15 cellular contexts compared by ENCODE assay signal in the genomic region with DNA sequence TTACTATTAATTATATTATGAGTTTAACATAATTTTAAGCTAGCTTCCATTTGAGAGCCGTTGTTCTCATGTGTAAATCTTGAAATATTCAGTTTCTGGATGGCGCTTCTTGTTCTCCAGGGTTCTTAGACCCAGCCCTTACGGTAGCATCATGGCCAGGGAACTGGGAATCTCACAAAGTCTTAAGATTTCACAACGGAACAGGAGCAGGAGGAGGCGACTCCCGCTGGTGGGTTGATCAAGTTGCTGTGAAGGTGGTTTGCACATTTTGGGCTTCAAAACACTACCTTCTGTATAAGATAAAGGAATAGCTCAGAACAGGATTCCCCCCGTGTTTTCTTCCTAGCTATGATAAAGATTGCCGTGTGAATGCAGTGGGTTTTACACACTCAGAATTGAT. TPM values are rescaled to one million over a fixed set of nuclear protein-coding genes. Genes with fewer than 3 reads are reported as not detected.
DNase-seq lines count a peak whose midpoint lies in the region; TF ChIP-seq lines count a peak whose summit lies in the region.
"Had no signal": no experiment of that assay in that cellular context is flagged by ENCODE, and none has a peak within 500 bp of the region (broad histone marks: within the 10 kb centered on the region; RNA-seq: fewer than 3 reads in every experiment).

No MANE protein-coding gene starts in this region.

- H3F3A ChIP-seq in PC-9 (ENCODE audit: insufficient read depth, low read depth) = peaks cover 16% of the 10 kb centered on the region

- H3K4me1 ChIP-seq in PC-9 (replicated peaks; ENCODE audit: insufficient read depth) = peaks cover 23% of the 10 kb centered on the region
- peaks cover 10% of the 10 kb centered on the region for H3K4me1 ChIP-seq in fibroblast of lung (ENCODE audit: control insufficient read depth, extremely low read depth, insufficient read depth, low read length)
- peaks cover 14% of the 10 kb centered on the region for H3K4me1 ChIP-seq in prostate gland (replicated peaks)

- no TSS peak for BruUV-seq in PC-9 (replicated peaks; lab: Mats Ljungman, UMichigan)

- H3K9ac ChIP-seq in fibroblast of lung (ENCODE audit: insufficient read depth, low read length) = no peak overlapping the region
- H3K9ac ChIP-seq: KMS-11 had no signal

- H4K20me1 ChIP-seq in PC-9 (ENCODE audit: insufficient read depth) (peaks cover 68% of the 10 kb centered on the region), fibroblast of lung (ENCODE audit: control insufficient read depth, extremely low read depth, insufficient read depth, low read length) (peaks cover 2% of the 10 kb centered on the region)

- 0 out of 2 replicates have a peak overlapping the region, but pooled peaks have one; percentile 100 for H3K4me2 ChIP-seq in PC-9
- H3K4me2 ChIP-seq in fibroblast of lung (ENCODE audit: extremely low read depth, insufficient read depth, low read length) = no peak overlapping the region
- H3K4me2 ChIP-seq: KMS-11 had no signal

- H3K36me3 ChIP-seq in PC-9 (ENCODE audit: low read depth) (peaks cover 13% of the 10 kb centered on the region; the same call in 1 of the 2 replicates), fibroblast of lung (ENCODE audit: control insufficient read depth, insufficient read depth, low read length) (peaks cover 3% of the 10 kb centered on the region), prostate gland (peaks cover 0 to 3% of the 10 kb centered on the region in 2 donors)

- DNase-seq in AG04450 (ENCODE audit: low read depth, low spot score) (no peak), PC-9 (no peak), fibroblast of lung (ENCODE audit: low read depth in 2 of 2) (peak in 1 of 2 donors; percentile 22), prostate gland (ENCODE audit: low spot score) (no peak), iPS-NIHi7 (ENCODE audit: extremely low spot score) (no peak), OCI-M1 (lab: John Stamatoyannopoulos, UW) (no peak), GM10266 (ENCODE audit: extremely low spot score) (no peak), H4 (ENCODE audit: low spot score) (no peak)
- DNase-seq: activated CD4-positive, alpha-beta memory T cell treated with anti-CD3 and anti-CD28 coated beads, Interleukin-2, amount 10 ng/mL, durations not matched to agents 7 days and 5 days; activated T-cell treated with anti-CD3 and anti-CD28 coated beads, Interleukin-2, amount 50 U/mL, for 48 hours; central memory CD4-positive, alpha-beta T cell; effector memory CD4-positive, alpha-beta T cell; NCI-H1417 had no signal

- no peak overlapping the region for H3K27ac ChIP-seq in AG04450 (ENCODE audit: low read depth, low read length)
- no peak overlapping the region for H3K27ac ChIP-seq in PC-9
- H3K27ac ChIP-seq in fibroblast of lung (ENCODE audit: insufficient read depth, low read length) = peak overlapping the region; percentile 93
- peak overlapping the region; percentile 86 to 90 for H3K27ac ChIP-seq in prostate gland
- H3K27ac ChIP-seq: HL-60, KMS-11 had no signal

- H3K9me3 ChIP-seq in AG04450 (ENCODE audit: control insufficient read depth, insufficient read depth, low read length) (peaks cover 5% of the 10 kb centered on the region), PC-9 (ENCODE audit: insufficient read depth, low read depth) (no peaks in the 10 kb centered on the region; the same call in 1 of the 2 replicates), fibroblast of lung (ENCODE audit: control insufficient read depth, insufficient read depth, low read depth, low read length) (no peaks in the 10 kb centered on the region), prostate gland (no peaks in the 10 kb centered on the region)

- H2AFZ ChIP-seq in PC-9 (no peak overlapping the region), fibroblast of lung (ENCODE audit: low read length) (no peak overlapping the region)

- intact Hi-C loops in PC-9 (cut with micrococcal nuclease; ENCODE audit: unreplicated experiment) (no loop called here), prostate gland (cut with DNase I) (loop anchor here (5.0 kb wide), 2 partner anchors 56 to 94 kb away; partner anchors contain the start of genes ING1 and RAB20)

- WGBS in prostate gland = 69% methylated on average over 8 of the region's 8 CpGs

- POLR2A ChIA-PET in AG04450 (lab: Yijun Ruan, JAX) = no interaction called here
- POLR2A ChIA-PET in PC-9 (lab: Charles Lee; ENCODE audit: unreplicated experiment) = no interaction called here

- H3K9me2 ChIP-seq in PC-9 (ENCODE audit: insufficient read depth) = no peaks in the 10 kb centered on the region

- H3K4me3 ChIP-seq in AG04450 (ENCODE audit: low read depth, low read length) = no peak overlapping the region
- no peak overlapping the region for H3K4me3 ChIP-seq in PC-9
- no peak overlapping the region for H3K4me3 ChIP-seq in fibroblast of lung (replicated peaks in 1 of 4; ENCODE audit: control extremely low read depth in 1 of 4, insufficient read depth in 1 of 4, low read depth in 3 of 4, low read length in 4 of 4)
- no peak overlapping the region for H3K4me3 ChIP-seq in prostate gland

- TF ChIP-seq CTCF in AG04450 (IDR thresholded peaks at IDR 0.05; ENCODE audit: low read depth, low read length) = peak; percentile 61
- TF ChIP-seq CTCF in PC-9 (conservative IDR thresholded peaks at IDR 0.05) = no peak
- TF ChIP-seq CTCF in fibroblast of lung (conservative IDR thresholded peaks at IDR 0.05 in 1 of 2, IDR thresholded peaks at IDR 0.05 in 1 of 2; ENCODE audit: low read depth in 1 of 2, low read length in 2 of 2) = no peak
- TF ChIP-seq CTCF in prostate gland (IDR thresholded peaks at IDR 0.05) = no peak
- TF ChIP-seq CTCF in GM10266 (IDR thresholded peaks at IDR 0.05; ENCODE audit: control insufficient read depth, insufficient read depth, low read depth, missing control alignments) = no peak

- H3K27me3 ChIP-seq in AG04450 (ENCODE audit: control insufficient read depth, insufficient read depth, low read length) (no peaks in the 10 kb centered on the region), PC-9 (ENCODE audit: insufficient read depth, low read depth) (no peaks in the 10 kb centered on the region), fibroblast of lung (ENCODE audit: control insufficient read depth, insufficient read depth, low read length) (no peaks in the 10 kb centered on the region), prostate gland (replicated peaks; ENCODE audit: insufficient read depth) (no peaks in the 10 kb centered on the region)

- H3K79me2 ChIP-seq in PC-9 (ENCODE audit: low read depth) = peaks cover 77% of the 10 kb centered on the region
- H3K79me2 ChIP-seq in fibroblast of lung (ENCODE audit: control insufficient read depth, insufficient read depth, low read length) = peaks cover 76% of the 10 kb centered on the region

- no peak for TF ChIP-seq POLR2A in prostate gland (IDR thresholded peaks at IDR 0.05)

- CTCF ChIA-PET in AG04450 (lab: Charles Lee) (interaction anchor here (0.5 to 3.0 kb wide), 10 partner anchors 12 to 250 kb away, joined by 3 to 19 read pairs (median 4); no protein-coding TSS in a partner anchor), PC-9 (lab: Charles Lee) (interaction anchor here (0.6 kb wide), 1 partner anchor 773 kb away, joined by 3 read pairs; no protein-coding TSS in a partner anchor)

RNA-seq across cellular contexts. Expression of gene NAXD, which starts 2.8 kb away (rescaled TPM):
- polyA plus RNA-seq in AG04450 (2011; rRNA removed) = 33.3 and 35.0 TPM in 2 replicates
- polyA minus RNA-seq in AG04450 (2011; rRNA and poly(A)+ RNA removed) = 17.8 and 24.8 TPM in 2 replicates
- total RNA-seq in PC-9 (2021) = 30.2 and 35.2 TPM in 2 replicates
- 22.3 and 34.0 TPM in 2 replicates for total RNA-seq in fibroblast of lung
- polyA plus RNA-seq in fibroblast of lung = 22.4 and 22.8 TPM in 2 replicates
- polyA plus RNA-seq in fibroblast of lung (2012) = 19.8 and 20.7 TPM in 2 replicates
- 14.5 and 23.8 TPM in 2 replicates for polyA minus RNA-seq in fibroblast of lung (ENCODE audit: low replicate concordance)
- total RNA-seq in prostate gland = 10 to 100 TPM; 36.2 to 71.6 TPM
- 10.0 and 10.1 TPM in 2 replicates for total RNA-seq in H4 (2014; rRNA removed; shearing (Covaris generic))

RNA-seq across cellular contexts. Expression of gene RAB20, which starts 56.6 kb away (rescaled TPM):
- polyA plus RNA-seq in AG04450 (2011; rRNA removed) (1.9 and 2.2 TPM in 2 replicates), fibroblast of lung (1.3 and 4.3 TPM in 2 replicates)
- polyA minus RNA-seq in AG04450 (2011; rRNA and poly(A)+ RNA removed) = 0.78 and 1.2 TPM in 2 replicates
- total RNA-seq in PC-9 (2021) (31.9 and 41.0 TPM in 2 replicates), fibroblast of lung (3.5 and 5.6 TPM in 2 replicates), prostate gland (10 to 100 TPM; 24.0 to 42.1 TPM)
- polyA plus RNA-seq in fibroblast of lung (2012) = 1.6 and 5.6 TPM in 2 replicates
- 0.85 and 3.3 TPM in 2 replicates for polyA minus RNA-seq in fibroblast of lung (ENCODE audit: low replicate concordance)
- 12.3 and 14.6 TPM in 2 replicates for total RNA-seq in H4 (2014; rRNA removed; shearing (Covaris generic))

Comparison
In these comparisons a context has a peak if more than half of its experiments do, and no peak if none do; other contexts are left out.
1. H3K27ac ChIP-seq: peak in fibroblast of lung (single experiment) and prostate gland (2 of 2); none in AG04450 (single experiment) and PC-9 (single experiment).